8 cellular contexts compared by ENCODE assay signal in the genomic region with DNA sequence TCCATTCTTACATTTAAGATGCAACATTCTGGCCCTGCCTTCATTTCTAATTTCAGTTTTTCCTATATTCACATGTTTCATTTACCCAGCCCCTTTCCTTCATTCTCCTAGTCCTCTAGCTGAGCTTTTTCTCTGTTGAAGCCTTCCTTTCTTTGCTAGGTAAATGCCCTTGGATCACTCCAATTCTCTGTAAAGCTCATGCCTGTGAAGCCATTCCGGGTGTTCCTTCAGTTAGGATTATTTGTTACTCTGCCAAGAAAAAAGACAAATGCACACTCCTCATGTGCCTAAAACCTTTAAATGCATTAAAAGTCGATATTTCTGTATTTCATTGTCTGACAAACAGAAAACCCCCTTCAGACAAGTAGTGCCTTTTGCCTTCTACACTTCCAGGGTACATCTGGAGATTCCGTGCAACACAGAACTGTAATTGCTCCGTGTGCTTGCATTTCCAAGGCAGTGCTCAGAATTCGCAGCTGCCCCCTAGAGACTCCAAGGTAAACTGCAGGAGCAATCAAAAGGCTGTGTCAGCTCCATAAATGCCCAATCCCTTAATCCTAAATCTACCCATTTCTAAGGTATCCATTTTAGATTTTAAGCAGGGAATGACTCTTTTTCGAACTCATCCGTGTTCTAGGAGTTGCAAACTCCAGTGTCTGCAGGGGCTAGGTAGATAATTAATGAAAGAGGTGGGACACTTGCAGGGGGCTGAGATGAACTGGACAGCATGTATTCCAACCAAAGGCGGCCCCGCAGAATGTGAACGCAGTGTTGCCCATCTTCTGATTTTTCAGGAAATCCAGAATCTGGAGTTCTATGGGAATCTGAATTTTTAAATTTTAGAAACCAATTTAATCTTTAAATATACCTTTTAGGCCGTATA.
DNase-seq lines count a peak whose midpoint lies in the region; ATAC-seq and TF ChIP-seq lines count a peak whose summit lies in the region.

No MANE protein-coding gene starts in this region.

- no peak overlapping the region for H3K4me3 Mint-ChIP-seq in natural killer cell
- H3K4me3 Mint-ChIP-seq in natural killer cell treated with Interleukin-12 subunit alpha and Interleukin-12 subunit beta and Interleukin-15 and Interleukin-18, amount 100 ng/mL, for 72 hours, result no peak overlapping the region

- H3K36me3 Mint-ChIP-seq in natural killer cell, result no peaks in the 10 kb centered on the region
- H3K36me3 Mint-ChIP-seq in natural killer cell treated with Interleukin-12 subunit alpha and Interleukin-12 subunit beta and Interleukin-15 and Interleukin-18, amount 100 ng/mL, for 72 hours, result no peaks in the 10 kb centered on the region

- H3K4me3 ChIP-seq in body of pancreas, result no peak overlapping the region

- no peaks in the 10 kb centered on the region for H3K27me3 ChIP-seq in body of pancreas

- DNase-seq in natural killer cell (no peak), NCI-H460 (ENCODE audit: extremely low read depth, low read depth) (peak; percentile 43), body of pancreas (peak; percentile 55 to 63 (median 58)), iPS-NIHi11 (ENCODE audit: low spot score) (peak; percentile 80)
- DNase-seq in natural killer cell treated with Interleukin-12 subunit alpha and Interleukin-12 subunit beta and Interleukin-15 and Interleukin-18, amount 100 ng/mL, for 72 hours (ENCODE audit: low spot score), result no peak
- DNase-seq in stimulated activated CD4-positive, alpha-beta T cell treated with anti-CD3 and anti-CD28 coated beads, Interleukin-15, amount 100 ng/mL, for 24 hours, result peak; percentile 32

- ATAC-seq in natural killer cell (peak in 1 of 3 donors; percentile 46), HG02970 (IDR thresholded peaks at IDR 0.05; ENCODE audit: low FRiP score, unreplicated experiment) (peak; percentile 82), body of pancreas (peak; percentile 78), HG03108 (IDR thresholded peaks at IDR 0.05; ENCODE audit: unreplicated experiment) (no peak)
- no peak for ATAC-seq in natural killer cell treated with Interleukin-12 subunit alpha and Interleukin-12 subunit beta and Interleukin-15 and Interleukin-18, amount 100 ng/mL, for 72 hours

- H3K36me3 ChIP-seq in body of pancreas (replicated peaks in 1 of 2; ENCODE audit: insufficient read depth in 1 of 2, low read depth in 2 of 2), result no peaks in the 10 kb centered on the region

- H3K9me3 ChIP-seq in body of pancreas, result no peaks in the 10 kb centered on the region

- TF ChIP-seq CTCF in natural killer cell (IDR thresholded peaks at IDR 0.05) (peak; percentile 18), body of pancreas (IDR thresholded peaks at IDR 0.05) (peak; percentile 73 to 80 (median 76))

- 35 to 37% methylated on average over 11 of the region's 11 CpGs for WGBS in body of pancreas, 2 donors

- no peaks in the 10 kb centered on the region for H3K4me1 ChIP-seq in body of pancreas

- peaks cover 0 to 4% of the 10 kb centered on the region in 2 donors for H3K9me3 Mint-ChIP-seq in natural killer cell
- H3K9me3 Mint-ChIP-seq in natural killer cell treated with Interleukin-12 subunit alpha and Interleukin-12 subunit beta and Interleukin-15 and Interleukin-18, amount 100 ng/mL, for 72 hours, result no peaks in the 10 kb centered on the region

- H3K27ac ChIP-seq in body of pancreas, result no peak overlapping the region

- no peak overlapping the region for H3K27ac Mint-ChIP-seq in natural killer cell
- H3K27ac Mint-ChIP-seq in natural killer cell treated with Interleukin-12 subunit alpha and Interleukin-12 subunit beta and Interleukin-15 and Interleukin-18, amount 100 ng/mL, for 72 hours, result no peak overlapping the region

- TF ChIP-seq POLR2A in body of pancreas (IDR thresholded peaks at IDR 0.05), result no peak

- peaks cover 0 to 4% of the 10 kb centered on the region in 2 donors for H3K27me3 Mint-ChIP-seq in natural killer cell (ENCODE audit: low read depth in 2 of 2)
- H3K27me3 Mint-ChIP-seq in natural killer cell treated with Interleukin-12 subunit alpha and Interleukin-12 subunit beta and Interleukin-15 and Interleukin-18, amount 100 ng/mL, for 72 hours, result peaks cover 8 to 44% of the 10 kb centered on the region in 2 donors

- H3K4me1 Mint-ChIP-seq in natural killer cell, result no peaks in the 10 kb centered on the region
- no peaks in the 10 kb centered on the region for H3K4me1 Mint-ChIP-seq in natural killer cell treated with Interleukin-12 subunit alpha and Interleukin-12 subunit beta and Interleukin-15 and Interleukin-18, amount 100 ng/mL, for 72 hours (ENCODE audit: low read depth in 2 of 2)

- intact Hi-C loops in natural killer cell (cut with micrococcal nuclease), result no loop called here
- intact Hi-C loops in body of pancreas (cut with DNase I), result loop anchor here (10.0 kb wide), 1 partner anchor 386 kb away; no protein-coding TSS in a partner anchor

Comparison
In these comparisons a context has a peak if more than half of its experiments do, and no peak if none do; other contexts are left out.
1. ATAC-seq: peak in HG02970 (single experiment) and body of pancreas (single experiment); none in natural killer cell treated with Interleukin-12 subunit alpha and Interleukin-12 subunit beta and Interleukin-15 and Interleukin-18, amount 100 ng/mL, for 72 hours (0 of 2) and HG03108 (single experiment).
2. DNase-seq: peak in NCI-H460 (single experiment), body of pancreas (4 of 4), iPS-NIHi11 (single experiment) and stimulated activated CD4-positive, alpha-beta T cell treated with anti-CD3 and anti-CD28 coated beads, Interleukin-15, amount 100 ng/mL, for 24 hours (single experiment); none in natural killer cell (single experiment) and natural killer cell treated with Interleukin-12 subunit alpha and Interleukin-12 subunit beta and Interleukin-15 and Interleukin-18, amount 100 ng/mL, for 72 hours (single experiment).